ENCODE assay signal across 1 cellular context in the genomic region with DNA sequence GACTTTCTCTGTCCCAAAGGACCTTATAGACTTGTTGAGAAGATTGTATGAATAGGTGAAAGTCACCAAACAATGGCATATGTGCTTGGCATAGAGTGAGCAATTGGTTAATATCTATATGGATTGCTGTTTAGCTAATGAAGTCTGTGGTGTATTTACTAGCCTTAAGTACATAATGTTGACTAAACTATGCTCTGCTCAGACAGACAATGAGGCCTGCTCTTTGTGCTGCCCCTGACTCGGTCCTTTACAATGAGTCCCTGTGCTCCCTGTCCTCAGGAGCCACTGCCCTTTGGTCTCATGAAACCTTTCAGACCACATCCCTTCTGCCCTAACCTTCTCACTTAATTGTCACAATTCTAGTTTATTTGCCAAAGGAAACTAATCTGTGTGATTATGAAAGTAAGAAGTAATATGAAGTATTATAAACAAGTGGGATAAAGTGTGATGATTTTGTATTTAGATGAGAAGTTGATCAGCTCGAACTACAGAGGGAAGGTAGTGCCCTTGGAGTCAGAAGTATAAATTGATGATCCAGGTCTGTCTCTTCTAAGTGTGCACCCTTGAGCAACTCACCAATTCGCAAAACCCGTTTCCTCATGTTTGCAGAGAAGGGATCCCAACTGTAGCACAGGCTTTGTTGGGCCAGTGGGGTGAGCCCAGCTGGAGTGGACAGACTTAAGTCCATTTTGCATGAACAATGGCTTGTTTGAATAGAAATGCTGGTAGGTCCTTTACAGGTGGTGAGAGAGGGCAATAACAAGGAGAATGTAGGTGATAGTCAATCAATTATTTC.
TF ChIP-seq lines count a peak whose summit lies in the region.

No MANE protein-coding gene starts in this region.

TF ChIP-seq in HepG2, 621 proteins besides CTCF, POLR2A, EP300 and RAD21 (continued from another document and continues in another):
- peak; percentile 67 for TF ChIP-seq ZNF430 (CRISPR knock-in tag; IDR thresholded peaks at IDR 0.05)
- TF ChIP-seq IRX3 (CRISPR knock-in tag; IDR thresholded peaks at IDR 0.05; ENCODE audit: borderline replicate concordance, low read depth), result peak; percentile 83; the same call in 1 of the 2 replicates
- TF ChIP-seq REXO4 (CRISPR knock-in tag; IDR thresholded peaks at IDR 0.05; ENCODE audit: borderline replicate concordance), result no peak
- TF ChIP-seq NCOA1 (CRISPR knock-in tag; IDR thresholded peaks at IDR 0.05), result peak; percentile 98
- TF ChIP-seq, protein P1, sequence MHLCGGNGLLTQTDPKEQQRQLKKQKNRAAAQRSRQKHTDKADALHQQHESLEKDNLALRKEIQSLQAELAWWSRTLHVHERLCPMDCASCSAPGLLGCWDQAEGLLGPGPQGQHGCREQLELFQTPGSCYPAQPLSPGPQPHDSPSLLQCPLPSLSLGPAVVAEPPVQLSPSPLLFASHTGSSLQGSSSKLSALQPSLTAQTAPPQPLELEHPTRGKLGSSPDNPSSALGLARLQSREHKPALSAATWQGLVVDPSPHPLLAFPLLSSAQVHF (CRISPR knock-in tag; IDR thresholded peaks at IDR 0.05), result no peak
- TF ChIP-seq PITX1 (CRISPR knock-in tag; IDR thresholded peaks at IDR 0.05), result peak; percentile 93; the same call in 1 of the 2 replicates
- TF ChIP-seq ZMYM4 (CRISPR knock-in tag; IDR thresholded peaks at IDR 0.05), result peak; percentile 87
- TF ChIP-seq SOX13 (IDR thresholded peaks at IDR 0.05), result peak; percentile 96
- peak in 1 of 2 experiments; percentile 95; a peak in 2 of 4 replicates for TF ChIP-seq SOX13 (CRISPR knock-in tag; conservative IDR thresholded peaks at IDR 0.05 in 1 of 2, IDR thresholded peaks at IDR 0.05 in 1 of 2)
- peak; percentile 85 for TF ChIP-seq BCL6 (CRISPR knock-in tag; IDR thresholded peaks at IDR 0.05)
- TF ChIP-seq IKZF1 (IDR thresholded peaks at IDR 0.05), result no peak
- TF ChIP-seq ZNF766 (CRISPR knock-in tag; IDR thresholded peaks at IDR 0.05; ENCODE audit: borderline replicate concordance), result no peak
- peak; percentile 97 for TF ChIP-seq ZNF3 (CRISPR knock-in tag; IDR thresholded peaks at IDR 0.05)
- TF ChIP-seq, protein P2, sequence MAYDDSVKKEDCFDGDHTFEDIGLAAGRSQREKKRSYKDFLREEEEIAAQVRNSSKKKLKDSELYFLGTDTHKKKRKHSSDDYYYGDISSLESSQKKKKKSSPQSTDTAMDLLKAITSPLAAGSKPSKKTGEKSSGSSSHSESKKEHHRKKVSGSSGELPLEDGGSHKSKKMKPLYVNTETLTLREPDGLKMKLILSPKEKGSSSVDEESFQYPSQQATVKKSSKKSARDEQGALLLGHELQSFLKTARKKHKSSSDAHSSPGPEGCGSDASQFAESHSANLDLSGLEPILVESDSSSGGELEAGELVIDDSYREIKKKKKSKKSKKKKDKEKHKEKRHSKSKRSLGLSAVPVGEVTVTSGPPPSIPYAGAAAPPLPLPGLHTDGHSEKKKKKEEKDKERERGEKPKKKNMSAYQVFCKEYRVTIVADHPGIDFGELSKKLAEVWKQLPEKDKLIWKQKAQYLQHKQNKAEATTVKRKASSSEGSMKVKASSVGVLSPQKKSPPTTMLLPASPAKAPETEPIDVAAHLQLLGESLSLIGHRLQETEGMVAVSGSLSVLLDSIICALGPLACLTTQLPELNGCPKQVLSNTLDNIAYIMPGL (CRISPR knock-in tag; IDR thresholded peaks at IDR 0.05; ENCODE audit: borderline replicate concordance in 1 of 2, low read depth in 1 of 2), result peak; percentile 11 to 50; a peak in 2 of 4 replicates
- TF ChIP-seq KDM2A (CRISPR knock-in tag; IDR thresholded peaks at IDR 0.05; ENCODE audit: borderline replicate concordance, low read depth), result no peak
- TF ChIP-seq, protein P3, sequence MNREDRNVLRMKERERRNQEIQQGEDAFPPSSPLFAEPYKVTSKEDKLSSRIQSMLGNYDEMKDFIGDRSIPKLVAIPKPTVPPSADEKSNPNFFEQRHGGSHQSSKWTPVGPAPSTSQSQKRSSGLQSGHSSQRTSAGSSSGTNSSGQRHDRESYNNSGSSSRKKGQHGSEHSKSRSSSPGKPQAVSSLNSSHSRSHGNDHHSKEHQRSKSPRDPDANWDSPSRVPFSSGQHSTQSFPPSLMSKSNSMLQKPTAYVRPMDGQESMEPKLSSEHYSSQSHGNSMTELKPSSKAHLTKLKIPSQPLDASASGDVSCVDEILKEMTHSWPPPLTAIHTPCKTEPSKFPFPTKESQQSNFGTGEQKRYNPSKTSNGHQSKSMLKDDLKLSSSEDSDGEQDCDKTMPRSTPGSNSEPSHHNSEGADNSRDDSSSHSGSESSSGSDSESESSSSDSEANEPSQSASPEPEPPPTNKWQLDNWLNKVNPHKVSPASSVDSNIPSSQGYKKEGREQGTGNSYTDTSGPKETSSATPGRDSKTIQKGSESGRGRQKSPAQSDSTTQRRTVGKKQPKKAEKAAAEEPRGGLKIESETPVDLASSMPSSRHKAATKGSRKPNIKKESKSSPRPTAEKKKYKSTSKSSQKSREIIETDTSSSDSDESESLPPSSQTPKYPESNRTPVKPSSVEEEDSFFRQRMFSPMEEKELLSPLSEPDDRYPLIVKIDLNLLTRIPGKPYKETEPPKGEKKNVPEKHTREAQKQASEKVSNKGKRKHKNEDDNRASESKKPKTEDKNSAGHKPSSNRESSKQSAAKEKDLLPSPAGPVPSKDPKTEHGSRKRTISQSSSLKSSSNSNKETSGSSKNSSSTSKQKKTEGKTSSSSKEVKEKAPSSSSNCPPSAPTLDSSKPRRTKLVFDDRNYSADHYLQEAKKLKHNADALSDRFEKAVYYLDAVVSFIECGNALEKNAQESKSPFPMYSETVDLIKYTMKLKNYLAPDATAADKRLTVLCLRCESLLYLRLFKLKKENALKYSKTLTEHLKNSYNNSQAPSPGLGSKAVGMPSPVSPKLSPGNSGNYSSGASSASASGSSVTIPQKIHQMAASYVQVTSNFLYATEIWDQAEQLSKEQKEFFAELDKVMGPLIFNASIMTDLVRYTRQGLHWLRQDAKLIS (CRISPR knock-in tag; IDR thresholded peaks at IDR 0.05), result peak; percentile 4; the same call in 1 of the 2 replicates
- no peak for TF ChIP-seq KAT2B (IDR thresholded peaks at IDR 0.05; ENCODE audit: borderline replicate concordance, low read depth, low read length)
- peak; percentile 97 for TF ChIP-seq TBX2 (CRISPR knock-in tag; IDR thresholded peaks at IDR 0.05; ENCODE audit: borderline replicate concordance)
- TF ChIP-seq, protein P4, sequence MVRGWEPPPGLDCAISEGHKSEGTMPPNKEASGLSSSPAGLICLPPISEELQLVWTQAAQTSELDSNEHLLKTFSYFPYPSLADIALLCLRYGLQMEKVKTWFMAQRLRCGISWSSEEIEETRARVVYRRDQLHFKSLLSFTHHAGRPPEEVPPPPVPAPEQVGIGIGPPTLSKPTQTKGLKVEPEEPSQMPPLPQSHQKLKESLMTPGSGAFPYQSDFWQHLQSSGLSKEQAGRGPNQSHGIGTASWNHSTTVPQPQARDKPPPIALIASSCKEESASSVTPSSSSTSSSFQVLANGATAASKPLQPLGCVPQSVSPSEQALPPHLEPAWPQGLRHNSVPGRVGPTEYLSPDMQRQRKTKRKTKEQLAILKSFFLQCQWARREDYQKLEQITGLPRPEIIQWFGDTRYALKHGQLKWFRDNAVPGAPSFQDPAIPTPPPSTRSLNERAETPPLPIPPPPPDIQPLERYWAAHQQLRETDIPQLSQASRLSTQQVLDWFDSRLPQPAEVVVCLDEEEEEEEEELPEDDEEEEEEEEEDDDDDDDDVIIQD (CRISPR knock-in tag; IDR thresholded peaks at IDR 0.05; ENCODE audit: low read depth), result no peak; the same call in none of the 2 replicates
- peak; percentile 36; the same call in 1 of the 2 replicates for TF ChIP-seq KLF6 (CRISPR knock-in tag; IDR thresholded peaks at IDR 0.05)
- peak; percentile 88; the same call in 1 of the 2 replicates for TF ChIP-seq MIER3 (CRISPR knock-in tag; IDR thresholded peaks at IDR 0.05; ENCODE audit: borderline replicate concordance)
- peak; percentile 85 for TF ChIP-seq FOSL2 (CRISPR knock-in tag; IDR thresholded peaks at IDR 0.05)
- no peak for TF ChIP-seq HCFC1 (IDR thresholded peaks at IDR 0.05; ENCODE audit: low read depth, low read length)
- peak; percentile 81; the same call in 1 of the 2 replicates for TF ChIP-seq ZFP90 (CRISPR knock-in tag; IDR thresholded peaks at IDR 0.05; ENCODE audit: borderline replicate concordance)
- TF ChIP-seq ISX (CRISPR knock-in tag; conservative IDR thresholded peaks at IDR 0.05), result no peak
- TF ChIP-seq ASH2L (IDR thresholded peaks at IDR 0.05; ENCODE audit: insufficient read length, low read depth, low read length), result peak; percentile 84
- TF ChIP-seq GFI1 (CRISPR knock-in tag; IDR thresholded peaks at IDR 0.05; ENCODE audit: borderline replicate concordance), result peak; percentile 75; the same call in 1 of the 2 replicates
- TF ChIP-seq FOXP1 (IDR thresholded peaks at IDR 0.05), result peak; percentile 94
- peak; percentile 97 for TF ChIP-seq FOXP1 (CRISPR knock-in tag; IDR thresholded peaks at IDR 0.05)
- peak; percentile 99 for TF ChIP-seq RXRA (CRISPR knock-in tag; IDR thresholded peaks at IDR 0.05)
- TF ChIP-seq ETV5 (CRISPR knock-in tag; IDR thresholded peaks at IDR 0.05; ENCODE audit: borderline replicate concordance), result peak; percentile 86
- peak; percentile 26; the same call in 1 of the 2 replicates for TF ChIP-seq SATB2 (CRISPR knock-in tag; IDR thresholded peaks at IDR 0.05)
- peak; percentile 83 for TF ChIP-seq NAIF1 (CRISPR knock-in tag; IDR thresholded peaks at IDR 0.05; ENCODE audit: borderline replicate concordance)
- TF ChIP-seq, protein P5, sequence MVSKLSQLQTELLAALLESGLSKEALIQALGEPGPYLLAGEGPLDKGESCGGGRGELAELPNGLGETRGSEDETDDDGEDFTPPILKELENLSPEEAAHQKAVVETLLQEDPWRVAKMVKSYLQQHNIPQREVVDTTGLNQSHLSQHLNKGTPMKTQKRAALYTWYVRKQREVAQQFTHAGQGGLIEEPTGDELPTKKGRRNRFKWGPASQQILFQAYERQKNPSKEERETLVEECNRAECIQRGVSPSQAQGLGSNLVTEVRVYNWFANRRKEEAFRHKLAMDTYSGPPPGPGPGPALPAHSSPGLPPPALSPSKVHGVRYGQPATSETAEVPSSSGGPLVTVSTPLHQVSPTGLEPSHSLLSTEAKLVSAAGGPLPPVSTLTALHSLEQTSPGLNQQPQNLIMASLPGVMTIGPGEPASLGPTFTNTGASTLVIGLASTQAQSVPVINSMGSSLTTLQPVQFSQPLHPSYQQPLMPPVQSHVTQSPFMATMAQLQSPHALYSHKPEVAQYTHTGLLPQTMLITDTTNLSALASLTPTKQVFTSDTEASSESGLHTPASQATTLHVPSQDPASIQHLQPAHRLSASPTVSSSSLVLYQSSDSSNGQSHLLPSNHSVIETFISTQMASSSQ (IDR thresholded peaks at IDR 0.05; ENCODE audit: low read depth), result peak; percentile 94
- TF ChIP-seq, protein P5 (CRISPR knock-in tag; IDR thresholded peaks at IDR 0.05; ENCODE audit: borderline replicate concordance), result peak; percentile 98
- no peak; the same call in 1 of the 2 replicates for TF ChIP-seq NFYC (CRISPR knock-in tag; IDR thresholded peaks at IDR 0.05)
- peak; percentile 44; the same call in 1 of the 2 replicates for TF ChIP-seq TAF1 (CRISPR knock-in tag; IDR thresholded peaks at IDR 0.05)
- TF ChIP-seq ZNF713 (CRISPR knock-in tag; IDR thresholded peaks at IDR 0.05), result 0 out of 2 replicates have a peak, but pooled peaks have one; percentile 10
- TF ChIP-seq ZBTB1 (CRISPR knock-in tag; IDR thresholded peaks at IDR 0.05; ENCODE audit: borderline replicate concordance), result no peak
- peak; percentile 92 for TF ChIP-seq GATAD2A (CRISPR knock-in tag; IDR thresholded peaks at IDR 0.05)
- TF ChIP-seq GATA4 (IDR thresholded peaks at IDR 0.05; ENCODE audit: borderline replicate concordance, low read depth), result peak; percentile 70; the same call in 1 of the 2 replicates
- peak; percentile 65; the same call in 1 of the 2 replicates for TF ChIP-seq ZNF792 (CRISPR knock-in tag; IDR thresholded peaks at IDR 0.05)
- TF ChIP-seq, protein P6, sequence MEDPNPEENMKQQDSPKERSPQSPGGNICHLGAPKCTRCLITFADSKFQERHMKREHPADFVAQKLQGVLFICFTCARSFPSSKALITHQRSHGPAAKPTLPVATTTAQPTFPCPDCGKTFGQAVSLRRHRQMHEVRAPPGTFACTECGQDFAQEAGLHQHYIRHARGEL (CRISPR knock-in tag; IDR thresholded peaks at IDR 0.05), result no peak
- no peak for TF ChIP-seq U2AF1 (optimal IDR thresholded peaks at IDR 0.05; ENCODE audit: low read depth, low read length)
- TF ChIP-seq ZNF260 (CRISPR knock-in tag; IDR thresholded peaks at IDR 0.05; ENCODE audit: borderline replicate concordance, low read depth), result no peak
- TF ChIP-seq ZNF550 (CRISPR knock-in tag; IDR thresholded peaks at IDR 0.05; ENCODE audit: borderline replicate concordance), result no peak
- TF ChIP-seq ZNF878 (CRISPR knock-in tag; IDR thresholded peaks at IDR 0.05), result peak; percentile 65; the same call in 1 of the 2 replicates
- peak; percentile 97 for TF ChIP-seq HNF4A (CRISPR knock-in tag; IDR thresholded peaks at IDR 0.05)
